Comparison of ENCODE assay signal across 8 cellular contexts in the genomic region with DNA sequence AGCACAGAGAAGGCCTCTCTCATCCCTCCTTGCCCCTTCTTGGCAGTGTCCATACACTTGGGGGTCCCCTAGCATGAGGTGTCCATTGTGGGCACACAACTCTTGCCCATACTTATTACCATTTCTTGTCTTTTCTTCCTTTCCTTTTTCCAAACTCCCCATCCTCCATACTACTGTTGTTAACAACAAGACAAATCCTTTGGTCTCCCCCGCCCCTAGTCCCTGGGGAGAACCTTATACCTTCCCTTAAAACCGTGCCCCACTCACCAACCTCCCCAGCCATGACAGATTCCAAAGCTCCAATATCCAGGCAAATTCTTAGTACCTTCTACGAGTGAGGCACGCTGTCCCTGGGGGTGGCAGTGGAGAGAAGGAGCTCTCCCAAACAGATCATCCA.
DNase-seq lines count a peak whose midpoint lies in the region; ATAC-seq and TF ChIP-seq lines count a peak whose summit lies in the region.

No MANE protein-coding gene starts in this region.

- intact Hi-C loops in adrenal gland (cut with DNase I): no loop called here

- H3K4me1 Mint-ChIP-seq in osteocyte (ENCODE audit: unreplicated experiment): peaks cover 75% of the 10 kb centered on the region

- no peaks in the 10 kb centered on the region for H3K27me3 Mint-ChIP-seq in osteocyte (ENCODE audit: unreplicated experiment)

- H3K27ac ChIP-seq in BLaER1 treated with 17β-estradiol and CSF1 and Interleukin-3, amounts not matched to agents 10 nM and 100 nM: peak overlapping the region; percentile 93 to 100 (median 98)
- H3K27ac ChIP-seq in duodenal mucosa (ENCODE audit: low read depth, low read length) (no peak overlapping the region), adrenal gland (peak overlapping the region in 2 of 5 donors; percentile 92 to 93)

- H3K36me3 Mint-ChIP-seq in osteocyte (ENCODE audit: unreplicated experiment): peaks cover 1% of the 10 kb centered on the region

- TF ChIP-seq CTCF in osteocyte (IDR thresholded peaks at IDR 0.05) (no peak), adrenal gland (IDR thresholded peaks at IDR 0.05) (no peak)

- H3K9ac ChIP-seq in BLaER1 treated with 17β-estradiol and CSF1 and Interleukin-3, amounts not matched to agents 10 nM and 100 nM: peak overlapping the region; percentile 84 to 97 (median 94)
- no peak overlapping the region for H3K9ac ChIP-seq in duodenal mucosa (ENCODE audit: low read depth in 1 of 2, low read length in 2 of 2)

- H3K9me3 Mint-ChIP-seq in osteocyte (ENCODE audit: unreplicated experiment): no peaks in the 10 kb centered on the region

- peak overlapping the region in 7 of 10 experiments; percentile 56 to 73 (median 59); a peak in 13 of 20 replicates for H3K4me3 ChIP-seq in BLaER1 treated with 17β-estradiol and CSF1 and Interleukin-3, amounts not matched to agents 10 nM and 100 nM
- H3K4me3 ChIP-seq in MG63: peak overlapping the region; percentile 3; the same call in 1 of the 2 replicates
- H3K4me3 ChIP-seq in duodenal mucosa (ENCODE audit: low read depth in 1 of 2, low read length in 2 of 2): peak overlapping the region; percentile 24 to 39
- H3K4me3 ChIP-seq in adrenal gland: no peak overlapping the region

- H4K20me1 ChIP-seq in BLaER1 treated with 17β-estradiol and CSF1 and Interleukin-3, amounts not matched to agents 10 nM and 100 nM: no peaks in the 10 kb centered on the region; a peak in 1 of 22 replicates

- H3K4me1 ChIP-seq in BLaER1 treated with 17β-estradiol and CSF1 and Interleukin-3, amounts not matched to agents 10 nM and 100 nM: peaks cover 83 to 98% (median 87%) of the 10 kb centered on the region in 10 experiments
- H3K4me1 ChIP-seq in duodenal mucosa (ENCODE audit: control insufficient read depth in 1 of 2, insufficient read depth in 2 of 2, low read length in 2 of 2) (peaks cover 34 to 37% of the 10 kb centered on the region in 2 donors), adrenal gland (replicated peaks in 1 of 2) (peaks cover 20 to 46% of the 10 kb centered on the region in 2 donors)

- DNase-seq in MG63 (no peak), osteocyte (ENCODE audit: extremely low spot score, unreplicated experiment) (no peak), adrenal gland (no peak), 8988T (no peak)
- no peak for DNase-seq in activated naive CD4-positive, alpha-beta T cell treated with Interleukin-2 at 50 U/mL for 16 hours

- ATAC-seq in GM21529 (IDR thresholded peaks at IDR 0.05; ENCODE audit: unreplicated experiment): no peak

- no peak for TF ChIP-seq POLR2A in adrenal gland (IDR thresholded peaks at IDR 0.05)

- H3K4me3 Mint-ChIP-seq in osteocyte (ENCODE audit: unreplicated experiment): no peak overlapping the region

- H3K4me2 ChIP-seq in BLaER1 treated with 17β-estradiol and CSF1 and Interleukin-3, amounts not matched to agents 10 nM and 100 nM: peak overlapping the region; percentile 91 to 99 (median 98)

- no peaks in the 10 kb centered on the region for H3K27me3 ChIP-seq in BLaER1 treated with 17β-estradiol and CSF1 and Interleukin-3, amounts not matched to agents 10 nM and 100 nM
- no peaks in the 10 kb centered on the region for H3K27me3 ChIP-seq in MG63
- H3K27me3 ChIP-seq in duodenal mucosa (ENCODE audit: control insufficient read depth in 1 of 2, insufficient read depth in 2 of 2, low read length in 2 of 2): no peaks in the 10 kb centered on the region
- no peaks in the 10 kb centered on the region for H3K27me3 ChIP-seq in adrenal gland

- 81 to 86% (median 83%) methylated on average over 4 of the region's 4 CpGs for WGBS in adrenal gland, 4 donors

- peaks cover 0 to 6% (median under 1%) of the 10 kb centered on the region in 11 experiments; a peak in 3 of 22 replicates for H3K9me3 ChIP-seq in BLaER1 treated with 17β-estradiol and CSF1 and Interleukin-3, amounts not matched to agents 10 nM and 100 nM (replicated peaks in 1 of 11)
- no peaks in the 10 kb centered on the region; the same call in 1 of the 2 replicates for H3K9me3 ChIP-seq in MG63
- no peaks in the 10 kb centered on the region for H3K9me3 ChIP-seq in duodenal mucosa (ENCODE audit: control insufficient read depth in 1 of 2, low read length in 2 of 2)
- H3K9me3 ChIP-seq in adrenal gland (replicated peaks in 1 of 3): no peaks in the 10 kb centered on the region

- peak overlapping the region; percentile 99 for H3K27ac Mint-ChIP-seq in osteocyte (ENCODE audit: unreplicated experiment)

- H3K36me3 ChIP-seq in BLaER1 treated with 17β-estradiol and CSF1 and Interleukin-3, amounts not matched to agents 10 nM and 100 nM: peaks cover 0 to 27% (median 8%) of the 10 kb centered on the region in 11 experiments; a peak in 10 of 22 replicates
- H3K36me3 ChIP-seq in MG63 (no peaks in the 10 kb centered on the region), duodenal mucosa (ENCODE audit: control insufficient read depth in 1 of 2, insufficient read depth in 2 of 2, low read length in 2 of 2) (no peaks in the 10 kb centered on the region), adrenal gland (replicated peaks in 1 of 2) (no peaks in the 10 kb centered on the region)

Comparison
In these comparisons a context has a peak if more than half of its experiments do, and no peak if none do; other contexts are left out.
1. H3K4me3 ChIP-seq: peak in BLaER1 treated with 17β-estradiol and CSF1 and Interleukin-3, amounts not matched to agents 10 nM and 100 nM (7 of 10), MG63 (single experiment) and duodenal mucosa (2 of 2); none in adrenal gland (0 of 4).
2. H3K9ac ChIP-seq: peak in BLaER1 treated with 17β-estradiol and CSF1 and Interleukin-3, amounts not matched to agents 10 nM and 100 nM (11 of 11); none in duodenal mucosa (0 of 2).